Comparison of ENCODE assay signal across 25 cellular contexts in genomic region chr5:73746608-73747007, GRCh38.
"Had no signal": no experiment of that assay in that cellular context is flagged by ENCODE, and none has a peak within 500 bp of the region (broad histone marks: within the 10 kb centered on the region; RNA-seq: fewer than 3 reads in every experiment).

No MANE protein-coding gene starts in this region.

- H3K4me3 ChIP-seq: heart left ventricle, left lung, lung, ovary, sigmoid colon, smooth muscle cell, stomach, testis, tibial artery, upper lobe of right lung had no signal

- H3K27ac ChIP-seq: left lung, upper lobe of right lung had no signal

- FAIRE-seq: urothelium cell line had no signal

- ATAC-seq: heart left ventricle; left cardiac atrium; left lung; naive thymus-derived CD4-positive, alpha-beta T cell; natural killer cell treated with Interleukin-12 subunit alpha and Interleukin-12 subunit beta and Interleukin-15 and Interleukin-18, amount 100 ng/mL, for 72 hours; right cardiac atrium; stimulated activated naive B cell treated with anti-CD40 and anti-IgM and Interleukin-4, amounts not matched to agents 10 μg/mL and 1 μg/mL and 100 μg/mL, for 72 hours; stimulated activated naive CD8-positive, alpha-beta T cell treated with anti-CD3 and anti-CD28 coated beads, Interleukin-15, Interleukin-2, amounts not matched to agents 100 U/mL and 50 U/mL, for 24 hours; upper lobe of right lung had no signal

- H3K27me3 ChIP-seq: heart left ventricle, ovary, sigmoid colon, stomach, testis, tibial artery, upper lobe of right lung had no signal

- DNase-seq: heart left ventricle; islet precursor cell; kidney glomerular epithelial cell; left cardiac atrium; left lung; mesendoderm; naive thymus-derived CD4-positive, alpha-beta T cell; ovary; right cardiac atrium; sigmoid colon; stimulated activated CD4-positive, alpha-beta T cell treated with anti-CD3 and anti-CD28 coated beads, Interleukin-1b, Interleukin-23, amount 100 ng/mL, for 48 hours; stimulated activated CD4-positive, alpha-beta T cell treated with anti-CD3 and anti-CD28 coated beads, Interleukin-2, amount 100 ng/mL, for 48 hours; stimulated activated CD4-positive, alpha-beta T cell treated with anti-CD3 and anti-CD28 coated beads, Interleukin-4, amount 100 ng/mL, for 4 hours; stimulated activated CD8-positive, alpha-beta memory T cell treated with anti-CD3 and anti-CD28 coated beads, Interleukin-4, amount 100 ng/mL, for 48 hours; stimulated activated naive B cell treated with anti-CD40 and anti-IgM and Interleukin-4, amounts not matched to agents 10 μg/mL and 1 μg/mL and 100 μg/mL, for 72 hours; stimulated activated naive CD8-positive, alpha-beta T cell treated with anti-CD3 and anti-CD28 coated beads, Interleukin-15, Interleukin-2, amounts not matched to agents 100 U/mL and 50 U/mL, for 24 hours; stomach; testis; tibial artery; trophoblast cell; upper lobe of right lung had no signal

- H3K4me1 ChIP-seq: left lung had no signal

- H3K9me3 ChIP-seq: left lung, ovary, sigmoid colon, stomach, testis, tibial artery, upper lobe of right lung had no signal

- H3K36me3 ChIP-seq: heart left ventricle, left lung, ovary, sigmoid colon, stomach, tibial artery, upper lobe of right lung had no signal
